ENCODE assay signal across 8 cellular contexts in the genomic region with DNA sequence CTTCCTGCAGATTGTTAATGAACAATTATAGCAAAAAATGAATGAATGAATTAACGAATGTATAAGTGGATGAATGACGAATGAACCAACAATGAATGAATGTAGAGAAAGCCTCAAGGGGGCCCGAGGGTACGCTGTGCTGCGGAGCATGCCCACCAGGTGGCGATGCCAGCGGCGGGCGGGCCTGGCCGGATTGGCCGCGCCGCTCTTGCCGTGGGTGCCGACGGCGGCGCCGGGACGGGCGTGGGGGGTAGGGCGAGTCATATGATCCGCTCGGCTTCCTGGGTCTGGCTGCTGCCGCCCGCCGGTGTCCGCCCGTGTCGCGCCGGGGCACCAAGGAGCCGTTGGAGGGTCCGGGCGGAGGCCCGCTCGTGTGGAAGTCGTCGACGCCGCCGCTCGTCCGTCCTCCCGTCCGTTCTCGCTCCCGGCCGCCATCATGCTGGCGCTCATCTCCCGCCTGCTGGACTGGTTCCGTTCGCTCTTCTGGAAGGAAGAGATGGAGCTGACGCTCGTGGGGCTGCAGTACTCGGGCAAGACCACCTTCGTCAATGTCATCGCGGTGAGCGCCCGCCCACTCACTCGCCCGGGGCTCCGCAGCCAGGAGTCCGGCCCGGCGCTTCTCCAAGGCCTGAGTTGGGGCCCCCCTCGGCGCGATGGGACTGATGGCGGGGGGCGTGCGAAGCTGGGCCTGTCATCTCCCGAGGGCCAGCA. TPM values are rescaled to one million over a fixed set of nuclear protein-coding genes. Genes with fewer than 3 reads are reported as not detected.
DNase-seq lines count a peak whose midpoint lies in the region; TF ChIP-seq lines count a peak whose summit lies in the region.

ARL8B (plus strand) TSS at position 263 of the 711 bp plus-strand sequence; CDS start at position 437, 174 bp downstream.

- H3K4me1 ChIP-seq in Loucy (ENCODE audit: insufficient read depth, low read length, poor library complexity, severe bottlenecking) (peaks cover 34% of the 10 kb centered on the region), SK-N-SH (ENCODE audit: control insufficient read depth in 1 of 2, insufficient read depth in 2 of 2, low read depth in 1 of 2, low read length in 1 of 2) (peaks cover 7 to 8% of the 10 kb centered on the region in 2 experiments; a peak in 3 of 4 replicates), suprapubic skin (peaks cover 44% of the 10 kb centered on the region)

- H3K4me2 ChIP-seq in Loucy (ENCODE audit: low read depth, low read length, poor library complexity, severe bottlenecking) = peak within 1 kb of the TSS; percentile 93
- peak within 1 kb of the TSS; percentile 82 for H3K4me2 ChIP-seq in SK-N-SH

- CTCF ChIA-PET in SK-N-SH (lab: Yijun Ruan, JAX) = interaction anchor here (0.7 to 2.5 kb wide), 15 partner anchors 11 to 406 kb away, joined by 3 to 15 read pairs (median 4); no protein-coding TSS in a partner anchor

- H3K36me3 ChIP-seq in H7 (replicated peaks; ENCODE audit: control insufficient read depth, insufficient read depth, low read length) (no peaks in the 10 kb centered on the region), Loucy (ENCODE audit: insufficient read depth, low read length) (no peaks in the 10 kb centered on the region), SK-N-SH (replicated peaks in 1 of 2; ENCODE audit: control insufficient read depth in 1 of 2, insufficient read depth in 2 of 2, low read length in 1 of 2) (peaks cover 3 to 4% of the 10 kb centered on the region in 2 experiments), suprapubic skin (no peaks in the 10 kb centered on the region)

- H3F3A ChIP-seq in Loucy (ENCODE audit: low read depth) (no peaks in the 10 kb centered on the region), SK-N-SH (replicated peaks; ENCODE audit: insufficient read depth) (no peaks in the 10 kb centered on the region)

- H3K9me2 ChIP-seq in Loucy (replicated peaks; ENCODE audit: low read depth, low read length) = no peaks in the 10 kb centered on the region
- no peaks in the 10 kb centered on the region for H3K9me2 ChIP-seq in SK-N-SH

- 1% methylated on average over 21 of the region's 74 CpGs for WGBS in SK-N-SH (ENCODE audit: low lambda C conversion rate)
- 1% methylated on average over 26 of the region's 74 CpGs for WGBS in suprapubic skin

- peak; percentile 81 to 86 for TF ChIP-seq POLR2A in suprapubic skin (IDR thresholded peaks at IDR 0.05)

- POLR2A ChIA-PET in SK-N-SH (lab: Yijun Ruan, JAX) = no interaction called here

- H3K79me2 ChIP-seq in Loucy (ENCODE audit: insufficient read depth, low read length) (peaks cover 52% of the 10 kb centered on the region), SK-N-SH (ENCODE audit: insufficient read depth) (peaks cover 51% of the 10 kb centered on the region)

- H3K9ac ChIP-seq in Loucy (ENCODE audit: low read depth, low read length, poor library complexity, severe bottlenecking) = peak within 1 kb of the TSS; percentile 98
- peak within 1 kb of the TSS; percentile 97 for H3K9ac ChIP-seq in SK-N-SH

- peaks cover 47% of the 10 kb centered on the region for H4K20me1 ChIP-seq in Loucy (ENCODE audit: insufficient read depth, low read length, poor library complexity, severe bottlenecking)
- peaks cover 48% of the 10 kb centered on the region for H4K20me1 ChIP-seq in SK-N-SH (ENCODE audit: insufficient read depth)

- peak within 1 kb of the TSS; percentile 88 for H2AFZ ChIP-seq in Loucy (ENCODE audit: low read length)
- H2AFZ ChIP-seq in SK-N-SH (ENCODE audit: low read depth) = peak within 1 kb of the TSS; percentile 73

- peak; percentile 52 for TF ChIP-seq RAD21 in SK-N-SH (IDR thresholded peaks at IDR 0.05; ENCODE audit: low read length)

- TF ChIP-seq CTCF in Loucy (conservative IDR thresholded peaks at IDR 0.05; ENCODE audit: low read length) (peak; percentile 90), SK-N-SH (IDR thresholded peaks at IDR 0.05) (peak; percentile 96), suprapubic skin (IDR thresholded peaks at IDR 0.05) (peak; percentile 97 to 98)

- no peaks in the 10 kb centered on the region for H3K9me3 ChIP-seq in Loucy (ENCODE audit: insufficient read depth, low read depth, low read length)
- H3K9me3 ChIP-seq in SK-N-SH = no peaks in the 10 kb centered on the region
- H3K9me3 ChIP-seq in suprapubic skin = no peaks in the 10 kb centered on the region

- peak within 1 kb of the TSS; percentile 96 for H3K4me3 ChIP-seq in GM08714 (ENCODE audit: low read length)
- peak within 1 kb of the TSS; percentile 97 for H3K4me3 ChIP-seq in H7 (ENCODE audit: insufficient read depth, low read depth, low read length)
- peak within 1 kb of the TSS; percentile 100 for H3K4me3 ChIP-seq in Loucy (ENCODE audit: low read length, poor library complexity, severe bottlenecking)
- H3K4me3 ChIP-seq in SK-N-SH (ENCODE audit: low read depth in 2 of 2, low read length in 1 of 2) = peak within 1 kb of the TSS; percentile 96 to 100
- H3K4me3 ChIP-seq in suprapubic skin = peak within 1 kb of the TSS; percentile 91

- peak; percentile 95 for DNase-seq in H7
- DNase-seq in SK-N-SH = peak; percentile 97
- DNase-seq in activated naive CD4-positive, alpha-beta T cell treated with anti-CD3 and anti-CD28 coated beads, Interleukin-2, amount 50 U/mL, for 16 hours = peak; percentile 93
- DNase-seq in globus pallidus (ENCODE audit: low spot score) = peak; percentile 82
- peak; percentile 83 for DNase-seq in occipital lobe (lab: John Stamatoyannopoulos, UW)
- DNase-seq in suprapubic skin (ENCODE audit: low spot score in 2 of 2) = peak; percentile 91 to 95

- TF ChIP-seq EP300 in SK-N-SH (IDR thresholded peaks at IDR 0.05; ENCODE audit: borderline replicate concordance in 1 of 2, low read depth in 1 of 2, low read length in 1 of 2) = peak; percentile 36 to 37; a peak in 2 of 4 replicates
- no peak for TF ChIP-seq EP300 in suprapubic skin (IDR thresholded peaks at IDR 0.05)

- H3K27ac ChIP-seq in SK-N-SH (ENCODE audit: low read depth in 2 of 2, low read length in 1 of 2) (peak within 1 kb of the TSS; percentile 79 to 84), suprapubic skin (peak within 1 kb of the TSS; percentile 98)

- H3K27me3 ChIP-seq in H7 (ENCODE audit: control insufficient read depth, insufficient read depth, low read length) (no peaks in the 10 kb centered on the region), Loucy (ENCODE audit: insufficient read depth, low read length, poor library complexity, severe bottlenecking) (no peaks in the 10 kb centered on the region), SK-N-SH (ENCODE audit: insufficient read depth) (no peaks in the 10 kb centered on the region), suprapubic skin (no peaks in the 10 kb centered on the region)

TF ChIP-seq in SK-N-SH, 30 proteins besides CTCF, POLR2A, EP300 and RAD21 (continues in another document):
- TF ChIP-seq USF1 (IDR thresholded peaks at IDR 0.05; ENCODE audit: borderline replicate concordance, low read depth) (peak; percentile 92), EZH2phosphoT487 (IDR thresholded peaks at IDR 0.05; ENCODE audit: borderline replicate concordance, low read depth) (no peak), MEF2A (IDR thresholded peaks at IDR 0.05; ENCODE audit: borderline replicate concordance, low read depth) (no peak), MXI1 (IDR thresholded peaks at IDR 0.05; ENCODE audit: low read depth, low read length) (peak; percentile 82), SMC3 (IDR thresholded peaks at IDR 0.05; ENCODE audit: low read depth, low read length) (peak; percentile 57), FOXM1 (IDR thresholded peaks at IDR 0.05; ENCODE audit: low read depth) (no peak)
- TF ChIP-seq, protein P1, sequence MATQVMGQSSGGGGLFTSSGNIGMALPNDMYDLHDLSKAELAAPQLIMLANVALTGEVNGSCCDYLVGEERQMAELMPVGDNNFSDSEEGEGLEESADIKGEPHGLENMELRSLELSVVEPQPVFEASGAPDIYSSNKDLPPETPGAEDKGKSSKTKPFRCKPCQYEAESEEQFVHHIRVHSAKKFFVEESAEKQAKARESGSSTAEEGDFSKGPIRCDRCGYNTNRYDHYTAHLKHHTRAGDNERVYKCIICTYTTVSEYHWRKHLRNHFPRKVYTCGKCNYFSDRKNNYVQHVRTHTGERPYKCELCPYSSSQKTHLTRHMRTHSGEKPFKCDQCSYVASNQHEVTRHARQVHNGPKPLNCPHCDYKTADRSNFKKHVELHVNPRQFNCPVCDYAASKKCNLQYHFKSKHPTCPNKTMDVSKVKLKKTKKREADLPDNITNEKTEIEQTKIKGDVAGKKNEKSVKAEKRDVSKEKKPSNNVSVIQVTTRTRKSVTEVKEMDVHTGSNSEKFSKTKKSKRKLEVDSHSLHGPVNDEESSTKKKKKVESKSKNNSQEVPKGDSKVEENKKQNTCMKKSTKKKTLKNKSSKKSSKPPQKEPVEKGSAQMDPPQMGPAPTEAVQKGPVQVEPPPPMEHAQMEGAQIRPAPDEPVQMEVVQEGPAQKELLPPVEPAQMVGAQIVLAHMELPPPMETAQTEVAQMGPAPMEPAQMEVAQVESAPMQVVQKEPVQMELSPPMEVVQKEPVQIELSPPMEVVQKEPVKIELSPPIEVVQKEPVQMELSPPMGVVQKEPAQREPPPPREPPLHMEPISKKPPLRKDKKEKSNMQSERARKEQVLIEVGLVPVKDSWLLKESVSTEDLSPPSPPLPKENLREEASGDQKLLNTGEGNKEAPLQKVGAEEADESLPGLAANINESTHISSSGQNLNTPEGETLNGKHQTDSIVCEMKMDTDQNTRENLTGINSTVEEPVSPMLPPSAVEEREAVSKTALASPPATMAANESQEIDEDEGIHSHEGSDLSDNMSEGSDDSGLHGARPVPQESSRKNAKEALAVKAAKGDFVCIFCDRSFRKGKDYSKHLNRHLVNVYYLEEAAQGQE (IDR thresholded peaks at IDR 0.05; ENCODE audit: low read depth, low read length) = peak; percentile 38; the same call in 1 of the 2 replicates

RNA-seq across cellular contexts. Expression of gene ARL8B, which starts in this region (rescaled TPM):
- 30.7 and 39.6 TPM in 2 replicates for total RNA-seq in H7 (2014; rRNA removed; shearing (Covaris generic))
- polyA plus RNA-seq in SK-N-SH (2012; rRNA removed) = 16.2 and 21.9 TPM in 2 replicates
- polyA plus RNA-seq in SK-N-SH (2012; cell fraction: cytosol; rRNA removed) = 40.1 and 45.6 TPM in 2 replicates
- polyA plus RNA-seq in SK-N-SH (2012; cell fraction: nucleus; rRNA removed) = 19.9 and 22.3 TPM in 2 replicates
- total RNA-seq in occipital lobe (95.6 TPM), suprapubic skin (10 to 100 TPM; 60.3 to 74.4 (median 66.0) TPM)

Comparison
In these comparisons a context has a peak if more than half of its experiments do, and no peak if none do; other contexts are left out.
1. Peak in every context shown above with its lines: DNase-seq, H3K4me3 ChIP-seq and H3K27ac ChIP-seq.